1 cellular context compared by ENCODE assay signal in the genomic region with DNA sequence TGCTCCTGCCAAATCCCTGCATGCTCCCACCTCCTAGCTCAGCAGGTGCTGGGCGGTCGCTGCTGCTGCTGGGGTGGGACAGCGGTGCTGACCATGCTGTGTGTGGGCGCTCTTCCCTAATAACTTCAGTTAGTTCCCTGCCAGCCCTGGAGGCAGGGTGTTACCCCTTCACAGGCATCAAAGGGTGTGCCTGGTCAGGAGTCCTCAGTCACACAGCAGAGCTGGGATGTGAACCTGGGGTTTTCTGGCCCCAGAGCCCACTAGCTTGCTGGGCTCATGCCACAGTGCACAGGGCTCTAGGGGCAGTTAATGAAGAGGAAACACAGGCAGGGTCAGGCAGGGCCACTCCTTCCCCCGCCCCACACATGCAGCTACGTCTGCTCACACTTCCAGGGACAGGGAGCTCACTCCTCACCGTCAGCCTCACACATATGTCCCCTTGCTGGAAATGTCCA.
TF ChIP-seq lines count a peak whose summit lies in the region.

No MANE protein-coding gene starts in this region.

TF ChIP-seq in endothelial cell of umbilical vein, 7 proteins besides CTCF, POLR2A, EP300 and RAD21:
- TF ChIP-seq POLR2AphosphoS5 (IDR thresholded peaks at IDR 0.05; ENCODE audit: insufficient read depth, low read depth, low read length) (no peak), GATA2 (IDR thresholded peaks at IDR 0.05; ENCODE audit: insufficient read depth, insufficient read length, low read depth, low read length) (no peak), EZH2 (IDR thresholded peaks at IDR 0.05; ENCODE audit: borderline replicate concordance, low read depth, low read length, severe bottlenecking) (no peak), FOS (IDR thresholded peaks at IDR 0.05; ENCODE audit: borderline replicate concordance, insufficient read depth, low read length) (no peak), MYC (IDR thresholded peaks at IDR 0.05; ENCODE audit: low read depth, low read length) (no peak), JUN (IDR thresholded peaks at IDR 0.05; ENCODE audit: borderline replicate concordance, insufficient read depth, insufficient read length, low read depth) (no peak)
- TF ChIP-seq, protein P1, sequence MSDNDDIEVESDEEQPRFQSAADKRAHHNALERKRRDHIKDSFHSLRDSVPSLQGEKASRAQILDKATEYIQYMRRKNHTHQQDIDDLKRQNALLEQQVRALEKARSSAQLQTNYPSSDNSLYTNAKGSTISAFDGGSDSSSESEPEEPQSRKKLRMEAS (IDR thresholded peaks at IDR 0.05; ENCODE audit: insufficient read depth, insufficient read length), result no peak
